8 cellular contexts compared by ENCODE assay signal in the genomic region with DNA sequence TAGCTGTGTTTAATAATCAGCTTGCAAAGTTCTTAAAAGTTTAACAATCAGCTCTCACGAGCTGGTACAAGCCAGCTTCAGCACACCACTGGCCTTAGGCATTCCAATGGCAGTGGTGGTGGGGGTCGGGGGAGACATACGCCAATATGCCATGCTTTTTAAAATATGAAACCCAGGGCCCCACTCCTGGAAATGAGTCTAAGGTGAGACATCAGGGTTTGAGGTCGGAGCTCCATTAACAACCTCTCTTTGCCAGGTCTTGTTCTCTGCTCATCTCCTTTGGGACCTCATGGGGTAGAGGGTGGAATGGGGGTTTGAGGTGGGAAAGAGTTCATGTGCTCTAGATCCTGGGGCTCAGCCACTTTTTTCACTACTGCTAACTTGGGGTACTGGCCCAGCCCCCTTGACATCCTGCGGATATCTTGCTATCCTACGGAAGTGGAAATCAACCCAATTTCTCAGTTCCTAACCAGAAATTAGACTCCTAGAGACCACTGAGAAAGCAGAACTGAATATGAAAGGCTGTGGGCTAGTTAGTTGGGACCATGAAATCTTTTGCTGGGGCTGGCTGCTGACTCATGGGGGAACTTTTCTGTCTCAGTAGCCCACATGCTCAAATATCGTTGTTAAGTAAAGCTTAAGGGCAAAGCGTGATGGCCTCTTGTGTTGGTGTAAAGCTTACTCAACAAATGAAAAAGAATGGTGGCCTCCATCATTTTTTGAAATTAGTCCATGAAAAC.
DNase-seq lines count a peak whose midpoint lies in the region; ATAC-seq and TF ChIP-seq lines count a peak whose summit lies in the region.

No MANE protein-coding gene starts in this region.

- TF ChIP-seq RAD21 in IMR-90 (IDR thresholded peaks at IDR 0.05; ENCODE audit: low read length) = no peak

- H3K4me3 ChIP-seq in GM12865 (ENCODE audit: low read depth, low read length) (no peak overlapping the region), IMR-90 (ENCODE audit: insufficient read depth, low read depth, low read length) (no peak overlapping the region), duodenal mucosa (ENCODE audit: low read depth in 1 of 2, low read length in 2 of 2) (peak overlapping the region in 1 of 2 donors; percentile 8), psoas muscle (no peak overlapping the region)

- no peak overlapping the region for H2BK120ac ChIP-seq in IMR-90 (ENCODE audit: low read depth, low read length)

- intact Hi-C loops in IMR-90 (cut with micrococcal nuclease) (loop anchor here (10.0 kb wide), 1 partner anchor 298 kb away; no protein-coding TSS in a partner anchor), psoas muscle (cut with DNase I) (loop anchor here in 1 of 2 donors (10.0 kb wide), 1 partner anchor 378 kb away; no protein-coding TSS in a partner anchor)

- H3K79me1 ChIP-seq in IMR-90 (ENCODE audit: low read depth in 1 of 2, low read length in 2 of 2) = peaks cover 6 to 12% of the 10 kb centered on the region in 2 experiments; a peak in 3 of 4 replicates

- H3K9me1 ChIP-seq in IMR-90 (ENCODE audit: insufficient read depth, low read length) = peaks cover 6% of the 10 kb centered on the region

- H3K4ac ChIP-seq in IMR-90 (ENCODE audit: low read depth, low read length) = peak overlapping the region; percentile 15; the same call in 1 of the 2 replicates

- peak overlapping the region; percentile 33; the same call in 1 of the 3 replicates for H2BK15ac ChIP-seq in IMR-90 (ENCODE audit: low read depth, low read length)

- no peak overlapping the region for H4K5ac ChIP-seq in IMR-90 (ENCODE audit: low read depth, low read length)

- H3K9me3 ChIP-seq in IMR-90 (ENCODE audit: control insufficient read depth, insufficient read depth, low read length) = no peaks in the 10 kb centered on the region
- H3K9me3 ChIP-seq in duodenal mucosa (ENCODE audit: control insufficient read depth in 1 of 2, low read length in 2 of 2) = no peaks in the 10 kb centered on the region
- H3K9me3 ChIP-seq in psoas muscle = no peaks in the 10 kb centered on the region

- peak; percentile 95 for DNase-seq in GM12865 (ENCODE audit: low read depth)
- DNase-seq in IMR-90 = peak; percentile 37
- no peak for DNase-seq in GM03348 (ENCODE audit: low spot score)
- no peak for DNase-seq in cerebellar nuclear complex (lab: John Stamatoyannopoulos, UW)
- DNase-seq in SW480 (ENCODE audit: low spot score) = no peak
- no peak for DNase-seq in psoas muscle

- 100% methylated on average over 1 of the region's 8 CpGs; no CpG with 5 or more reads in 1 of the 2 experiments for WGBS in IMR-90 (ENCODE audit: extremely low coverage in 2 of 2, insufficient read length in 1 of 2), 2 experiments
- WGBS in psoas muscle, 3 donors = 76 to 90% (median 84%) methylated on average over 8 of the region's 8 CpGs

- H3K27ac ChIP-seq in IMR-90 (ENCODE audit: insufficient read depth, low read length) = no peak overlapping the region
- peak overlapping the region; percentile 26 for H3K27ac ChIP-seq in duodenal mucosa (ENCODE audit: low read depth, low read length)
- no peak overlapping the region for H3K27ac ChIP-seq in psoas muscle

- H3K4me2 ChIP-seq in IMR-90 (ENCODE audit: low read depth, low read length) = no peak overlapping the region

- H2BK20ac ChIP-seq in IMR-90 (ENCODE audit: low read depth, low read length) = no peak overlapping the region

- H4K20me1 ChIP-seq in IMR-90 (ENCODE audit: insufficient read depth, low read length) = no peaks in the 10 kb centered on the region

- no TSS peak for BruUV-seq in IMR-90 (replicated peaks; lab: Mats Ljungman, UMichigan)

- CTCF ChIA-PET in IMR-90 (lab: Yijun Ruan, JAX) = interaction anchor here (0.6 kb wide), 1 partner anchor 641 kb away, joined by 3 read pairs; no protein-coding TSS in a partner anchor

- in situ Hi-C loops in IMR-90 (cut with MboI; ENCODE audit: low sequenced_read_pairs) = no loop called here

- no peak overlapping the region for H2AK9ac ChIP-seq in IMR-90 (replicated peaks; ENCODE audit: low read depth, low read length, poor library complexity)

- no peak overlapping the region for H4K8ac ChIP-seq in IMR-90 (ENCODE audit: low read depth in 2 of 2, low read length in 2 of 2)

- no peak overlapping the region for H2BK5ac ChIP-seq in IMR-90 (ENCODE audit: low read depth, low read length, poor library complexity, severe bottlenecking)

- no peak for TF ChIP-seq CTCF in GM12865 (IDR thresholded peaks at IDR 0.05; ENCODE audit: insufficient read depth, low read depth, low read length, missing control alignments)
- TF ChIP-seq CTCF in IMR-90 (conservative IDR thresholded peaks at IDR 0.05; ENCODE audit: low read depth, low read length) = no peak
- TF ChIP-seq CTCF in psoas muscle (IDR thresholded peaks at IDR 0.05) = no peak

- dilution Hi-C loops in IMR-90 (cut with HindIII; ENCODE audit: low sequenced_read_pairs, unreplicated experiment) = no loop called here

- peaks cover 14% of the 10 kb centered on the region for H3K4me1 ChIP-seq in IMR-90 (ENCODE audit: control insufficient read depth, insufficient read depth, low read length)
- H3K4me1 ChIP-seq in duodenal mucosa (ENCODE audit: control insufficient read depth in 1 of 2, insufficient read depth in 2 of 2, low read length in 2 of 2) = peaks cover 22 to 50% of the 10 kb centered on the region in 2 donors
- H3K4me1 ChIP-seq in psoas muscle = peaks cover 30% of the 10 kb centered on the region

- H3K18ac ChIP-seq in IMR-90 (ENCODE audit: low read depth, low read length) = no peak overlapping the region

- no peak overlapping the region for H3K14ac ChIP-seq in IMR-90 (replicated peaks; ENCODE audit: low read depth, low read length)

- TF ChIP-seq POLR2A in IMR-90 (IDR thresholded peaks at IDR 0.05; ENCODE audit: low read depth, low read length) = no peak

- H3K9ac ChIP-seq in IMR-90 (ENCODE audit: low read depth, low read length) = no peak overlapping the region
- H3K9ac ChIP-seq in duodenal mucosa (ENCODE audit: low read depth in 1 of 2, low read length in 2 of 2) = no peak overlapping the region

- H3K23ac ChIP-seq in IMR-90 (ENCODE audit: low read depth, low read length) = no peak overlapping the region

- H2AFZ ChIP-seq in IMR-90 (replicated peaks; ENCODE audit: low read length, poor library complexity) = no peak overlapping the region

- no peak overlapping the region for H3K56ac ChIP-seq in IMR-90 (ENCODE audit: extremely low read depth, insufficient read depth, low read length)

- peak; percentile 92 for ATAC-seq in GM21526 (IDR thresholded peaks at IDR 0.05; ENCODE audit: low FRiP score, unreplicated experiment)
- no peak for ATAC-seq in IMR-90 (ENCODE audit: low read depth)
- ATAC-seq in psoas muscle = no peak

- POLR2A ChIA-PET in IMR-90 (lab: Charles Lee; ENCODE audit: unreplicated experiment) = interaction anchor here (0.6 kb wide), 1 partner anchor 133 kb away, joined by 3 read pairs; no protein-coding TSS in a partner anchor

- no peak overlapping the region for H4K91ac ChIP-seq in IMR-90 (ENCODE audit: insufficient read depth, low read depth, low read length)

- H2AK5ac ChIP-seq in IMR-90 (ENCODE audit: low read depth, low read length) = no peak overlapping the region

- H3K36me3 ChIP-seq in IMR-90 (ENCODE audit: control insufficient read depth, insufficient read depth, low read length) (no peaks in the 10 kb centered on the region), duodenal mucosa (ENCODE audit: control insufficient read depth in 1 of 2, insufficient read depth in 2 of 2, low read length in 2 of 2) (no peaks in the 10 kb centered on the region), psoas muscle (ENCODE audit: insufficient read depth in 1 of 2, low read depth in 1 of 2) (no peaks in the 10 kb centered on the region)

- H3K27me3 ChIP-seq in IMR-90 (ENCODE audit: control insufficient read depth, insufficient read depth, low read length) (no peaks in the 10 kb centered on the region), duodenal mucosa (ENCODE audit: control insufficient read depth in 1 of 2, insufficient read depth in 2 of 2, low read length in 2 of 2) (no peaks in the 10 kb centered on the region), psoas muscle (ENCODE audit: insufficient read depth in 3 of 3, low read length in 2 of 3) (no peaks in the 10 kb centered on the region)

TF ChIP-seq in IMR-90, 13 proteins besides CTCF, POLR2A, EP300 and RAD21:
- TF ChIP-seq ELK1 (IDR thresholded peaks at IDR 0.05; ENCODE audit: borderline replicate concordance, low read depth, low read length) = no peak
- TF ChIP-seq MAZ (IDR thresholded peaks at IDR 0.05; ENCODE audit: borderline replicate concordance, low read depth, low read length) = no peak
- TF ChIP-seq MXI1 (IDR thresholded peaks at IDR 0.05; ENCODE audit: borderline replicate concordance, low read depth, low read length) = no peak
- TF ChIP-seq CEBPB (IDR thresholded peaks at IDR 0.05; ENCODE audit: low read depth, low read length) = no peak
- TF ChIP-seq RFX5 (IDR thresholded peaks at IDR 0.05; ENCODE audit: low read depth, low read length) = no peak
- TF ChIP-seq NFE2L2 (IDR thresholded peaks at IDR 0.05; ENCODE audit: low read depth, low read length) = no peak
- no peak for TF ChIP-seq CHD1 (IDR thresholded peaks at IDR 0.05; ENCODE audit: low read depth, low read length)
- no peak for TF ChIP-seq FOS (IDR thresholded peaks at IDR 0.05; ENCODE audit: low read depth, low read length)
- no peak for TF ChIP-seq MAFK (IDR thresholded peaks at IDR 0.05; ENCODE audit: low read depth, low read length)
- no peak for TF ChIP-seq BHLHE40 (IDR thresholded peaks at IDR 0.05; ENCODE audit: low read depth, low read length)
- no peak for TF ChIP-seq SMC3 (IDR thresholded peaks at IDR 0.05; ENCODE audit: low read depth, low read length)
- TF ChIP-seq, protein P1, sequence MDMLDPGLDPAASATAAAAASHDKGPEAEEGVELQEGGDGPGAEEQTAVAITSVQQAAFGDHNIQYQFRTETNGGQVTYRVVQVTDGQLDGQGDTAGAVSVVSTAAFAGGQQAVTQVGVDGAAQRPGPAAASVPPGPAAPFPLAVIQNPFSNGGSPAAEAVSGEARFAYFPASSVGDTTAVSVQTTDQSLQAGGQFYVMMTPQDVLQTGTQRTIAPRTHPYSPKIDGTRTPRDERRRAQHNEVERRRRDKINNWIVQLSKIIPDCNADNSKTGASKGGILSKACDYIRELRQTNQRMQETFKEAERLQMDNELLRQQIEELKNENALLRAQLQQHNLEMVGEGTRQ (IDR thresholded peaks at IDR 0.05; ENCODE audit: low read depth, low read length) = no peak
- TF ChIP-seq RCOR1 (IDR thresholded peaks at IDR 0.05; ENCODE audit: insufficient replicate concordance, low read length) = no peak

Comparison
In these comparisons a context has a peak if more than half of its experiments do, and no peak if none do; other contexts are left out.
1. DNase-seq: peak in GM12865 (single experiment) and IMR-90 (single experiment); none in GM03348 (single experiment), cerebellar nuclear complex (0 of 2), SW480 (single experiment) and psoas muscle (0 of 2).